Comparison of ENCODE assay signal across 1 cellular context in the genomic region with DNA sequence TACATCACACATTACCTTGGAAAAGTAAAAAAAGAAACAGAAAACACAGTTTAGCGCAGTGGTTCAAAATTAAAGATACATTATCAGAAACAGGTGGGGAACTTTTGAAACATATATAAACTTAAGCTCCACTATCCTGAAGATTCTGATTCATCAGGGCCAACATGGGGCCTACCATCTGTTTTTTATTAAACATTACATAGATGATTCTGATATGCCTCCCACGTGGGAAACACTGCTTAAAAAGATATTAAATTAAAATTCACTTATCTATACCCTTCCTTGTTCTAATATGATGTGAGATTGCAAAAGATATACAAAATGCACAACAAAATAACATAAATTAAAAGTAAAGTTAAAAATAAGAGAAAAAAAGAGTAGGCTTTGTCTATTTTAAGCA.
A peak's percentile ranks its signal among the peaks of the same experiment; 100 is the strongest.
TF ChIP-seq lines count a peak whose summit lies in the region.

No MANE protein-coding gene starts in this region.

TF ChIP-seq in SK-N-SH, 30 proteins besides CTCF, POLR2A, EP300 and RAD21 (continued from another document):
- TF ChIP-seq, protein P1, sequence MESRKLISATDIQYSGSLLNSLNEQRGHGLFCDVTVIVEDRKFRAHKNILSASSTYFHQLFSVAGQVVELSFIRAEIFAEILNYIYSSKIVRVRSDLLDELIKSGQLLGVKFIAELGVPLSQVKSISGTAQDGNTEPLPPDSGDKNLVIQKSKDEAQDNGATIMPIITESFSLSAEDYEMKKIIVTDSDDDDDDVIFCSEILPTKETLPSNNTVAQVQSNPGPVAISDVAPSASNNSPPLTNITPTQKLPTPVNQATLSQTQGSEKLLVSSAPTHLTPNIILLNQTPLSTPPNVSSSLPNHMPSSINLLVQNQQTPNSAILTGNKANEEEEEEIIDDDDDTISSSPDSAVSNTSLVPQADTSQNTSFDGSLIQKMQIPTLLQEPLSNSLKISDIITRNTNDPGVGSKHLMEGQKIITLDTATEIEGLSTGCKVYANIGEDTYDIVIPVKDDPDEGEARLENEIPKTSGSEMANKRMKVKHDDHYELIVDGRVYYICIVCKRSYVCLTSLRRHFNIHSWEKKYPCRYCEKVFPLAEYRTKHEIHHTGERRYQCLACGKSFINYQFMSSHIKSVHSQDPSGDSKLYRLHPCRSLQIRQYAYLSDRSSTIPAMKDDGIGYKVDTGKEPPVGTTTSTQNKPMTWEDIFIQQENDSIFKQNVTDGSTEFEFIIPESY (IDR thresholded peaks at IDR 0.05; ENCODE audit: borderline replicate concordance, low read depth): no peak
- TF ChIP-seq TEAD4 (IDR thresholded peaks at IDR 0.05; ENCODE audit: borderline replicate concordance, insufficient read depth) (0 out of 2 replicates have a peak, but pooled peaks have one; percentile 38), NFIC (IDR thresholded peaks at IDR 0.05; ENCODE audit: borderline replicate concordance) (no peak; the same call in 1 of the 2 replicates), RCOR1 (IDR thresholded peaks at IDR 0.05; ENCODE audit: low read length) (peak; percentile 67), TAF1 (IDR thresholded peaks at IDR 0.05; ENCODE audit: borderline replicate concordance, low read depth, low read length) (no peak), POLR2AphosphoS5 (IDR thresholded peaks at IDR 0.05; ENCODE audit: low read depth, low read length) (peak; percentile 79; the same call in 1 of the 2 replicates), GATA2 (CRISPR knock-in tag; IDR thresholded peaks at IDR 0.05) (peak; percentile 76), SMC3 (IDR thresholded peaks at IDR 0.05; ENCODE audit: low read depth, low read length) (no peak), RFX5 (IDR thresholded peaks at IDR 0.05; ENCODE audit: low read length) (no peak), FOXM1 (IDR thresholded peaks at IDR 0.05; ENCODE audit: low read depth) (no peak), SIN3A (IDR thresholded peaks at IDR 0.05; ENCODE audit: borderline replicate concordance, low read depth, low read length) (no peak), ELF1 (IDR thresholded peaks at IDR 0.05) (no peak), TCF12 (IDR thresholded peaks at IDR 0.05) (peak; percentile 99), RXRA (IDR thresholded peaks at IDR 0.05; ENCODE audit: borderline replicate concordance, low read depth) (peak; percentile 63; the same call in 1 of the 2 replicates), MXI1 (IDR thresholded peaks at IDR 0.05; ENCODE audit: low read depth, low read length) (no peak), EZH2phosphoT487 (IDR thresholded peaks at IDR 0.05; ENCODE audit: borderline replicate concordance, low read depth) (no peak), JUND (IDR thresholded peaks at IDR 0.05) (peak; percentile 65), MEF2A (IDR thresholded peaks at IDR 0.05; ENCODE audit: borderline replicate concordance, low read depth) (0 out of 2 replicates have a peak, but pooled peaks have one; percentile 41), GABPA (IDR thresholded peaks at IDR 0.05; ENCODE audit: low read depth) (no peak), CHD2 (IDR thresholded peaks at IDR 0.05; ENCODE audit: low read length, partially characterized antibody) (peak; percentile 69)
- TF ChIP-seq, protein P2, sequence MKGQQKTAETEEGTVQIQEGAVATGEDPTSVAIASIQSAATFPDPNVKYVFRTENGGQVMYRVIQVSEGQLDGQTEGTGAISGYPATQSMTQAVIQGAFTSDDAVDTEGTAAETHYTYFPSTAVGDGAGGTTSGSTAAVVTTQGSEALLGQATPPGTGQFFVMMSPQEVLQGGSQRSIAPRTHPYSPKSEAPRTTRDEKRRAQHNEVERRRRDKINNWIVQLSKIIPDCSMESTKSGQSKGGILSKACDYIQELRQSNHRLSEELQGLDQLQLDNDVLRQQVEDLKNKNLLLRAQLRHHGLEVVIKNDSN (IDR thresholded peaks at IDR 0.05; ENCODE audit: borderline replicate concordance, low read depth): peak; percentile 62; the same call in 1 of the 2 replicates
- TF ChIP-seq, protein P3, sequence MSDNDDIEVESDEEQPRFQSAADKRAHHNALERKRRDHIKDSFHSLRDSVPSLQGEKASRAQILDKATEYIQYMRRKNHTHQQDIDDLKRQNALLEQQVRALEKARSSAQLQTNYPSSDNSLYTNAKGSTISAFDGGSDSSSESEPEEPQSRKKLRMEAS (IDR thresholded peaks at IDR 0.05; ENCODE audit: low read depth): peak; percentile 47; the same call in 1 of the 2 replicates
- TF ChIP-seq, protein P4, sequence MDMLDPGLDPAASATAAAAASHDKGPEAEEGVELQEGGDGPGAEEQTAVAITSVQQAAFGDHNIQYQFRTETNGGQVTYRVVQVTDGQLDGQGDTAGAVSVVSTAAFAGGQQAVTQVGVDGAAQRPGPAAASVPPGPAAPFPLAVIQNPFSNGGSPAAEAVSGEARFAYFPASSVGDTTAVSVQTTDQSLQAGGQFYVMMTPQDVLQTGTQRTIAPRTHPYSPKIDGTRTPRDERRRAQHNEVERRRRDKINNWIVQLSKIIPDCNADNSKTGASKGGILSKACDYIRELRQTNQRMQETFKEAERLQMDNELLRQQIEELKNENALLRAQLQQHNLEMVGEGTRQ (IDR thresholded peaks at IDR 0.05; ENCODE audit: borderline replicate concordance, low read depth, low read length): no peak
- TF ChIP-seq, protein P5, sequence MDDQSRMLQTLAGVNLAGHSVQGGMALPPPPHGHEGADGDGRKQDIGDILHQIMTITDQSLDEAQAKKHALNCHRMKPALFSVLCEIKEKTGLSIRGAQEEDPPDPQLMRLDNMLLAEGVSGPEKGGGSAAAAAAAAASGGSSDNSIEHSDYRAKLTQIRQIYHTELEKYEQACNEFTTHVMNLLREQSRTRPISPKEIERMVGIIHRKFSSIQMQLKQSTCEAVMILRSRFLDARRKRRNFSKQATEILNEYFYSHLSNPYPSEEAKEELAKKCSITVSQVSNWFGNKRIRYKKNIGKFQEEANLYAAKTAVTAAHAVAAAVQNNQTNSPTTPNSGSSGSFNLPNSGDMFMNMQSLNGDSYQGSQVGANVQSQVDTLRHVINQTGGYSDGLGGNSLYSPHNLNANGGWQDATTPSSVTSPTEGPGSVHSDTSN (IDR thresholded peaks at IDR 0.05): peak; percentile 30; the same call in 1 of the 2 replicates
- TF ChIP-seq, protein P6, sequence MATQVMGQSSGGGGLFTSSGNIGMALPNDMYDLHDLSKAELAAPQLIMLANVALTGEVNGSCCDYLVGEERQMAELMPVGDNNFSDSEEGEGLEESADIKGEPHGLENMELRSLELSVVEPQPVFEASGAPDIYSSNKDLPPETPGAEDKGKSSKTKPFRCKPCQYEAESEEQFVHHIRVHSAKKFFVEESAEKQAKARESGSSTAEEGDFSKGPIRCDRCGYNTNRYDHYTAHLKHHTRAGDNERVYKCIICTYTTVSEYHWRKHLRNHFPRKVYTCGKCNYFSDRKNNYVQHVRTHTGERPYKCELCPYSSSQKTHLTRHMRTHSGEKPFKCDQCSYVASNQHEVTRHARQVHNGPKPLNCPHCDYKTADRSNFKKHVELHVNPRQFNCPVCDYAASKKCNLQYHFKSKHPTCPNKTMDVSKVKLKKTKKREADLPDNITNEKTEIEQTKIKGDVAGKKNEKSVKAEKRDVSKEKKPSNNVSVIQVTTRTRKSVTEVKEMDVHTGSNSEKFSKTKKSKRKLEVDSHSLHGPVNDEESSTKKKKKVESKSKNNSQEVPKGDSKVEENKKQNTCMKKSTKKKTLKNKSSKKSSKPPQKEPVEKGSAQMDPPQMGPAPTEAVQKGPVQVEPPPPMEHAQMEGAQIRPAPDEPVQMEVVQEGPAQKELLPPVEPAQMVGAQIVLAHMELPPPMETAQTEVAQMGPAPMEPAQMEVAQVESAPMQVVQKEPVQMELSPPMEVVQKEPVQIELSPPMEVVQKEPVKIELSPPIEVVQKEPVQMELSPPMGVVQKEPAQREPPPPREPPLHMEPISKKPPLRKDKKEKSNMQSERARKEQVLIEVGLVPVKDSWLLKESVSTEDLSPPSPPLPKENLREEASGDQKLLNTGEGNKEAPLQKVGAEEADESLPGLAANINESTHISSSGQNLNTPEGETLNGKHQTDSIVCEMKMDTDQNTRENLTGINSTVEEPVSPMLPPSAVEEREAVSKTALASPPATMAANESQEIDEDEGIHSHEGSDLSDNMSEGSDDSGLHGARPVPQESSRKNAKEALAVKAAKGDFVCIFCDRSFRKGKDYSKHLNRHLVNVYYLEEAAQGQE (IDR thresholded peaks at IDR 0.05; ENCODE audit: low read depth, low read length): no peak
